In genomic region chr2:113157897-113158753, GRCh38 we compare ENCODE assay signal across 8 cellular contexts.
DNase-seq lines count a peak whose midpoint lies in the region; ATAC-seq and TF ChIP-seq lines count a peak whose summit lies in the region.

No MANE protein-coding gene starts in this region.

- H3K27ac ChIP-seq in DND-41 (ENCODE audit: low read length): peak overlapping the region; percentile 40

- H2AFZ ChIP-seq in DND-41 (ENCODE audit: low read depth, low read length): peak overlapping the region; percentile 93

- H3K4me3 ChIP-seq in DND-41 (ENCODE audit: low read depth in 1 of 2, low read length in 2 of 2) (peak overlapping the region; percentile 19 to 75; a peak in 3 of 4 replicates), LNCaP clone FGC (ENCODE audit: low read depth, low read length) (peak overlapping the region; percentile 73)

- H3K36me3 Mint-ChIP-seq in dendritic cell treated with granulocyte-macrophage colony-stimulating factor and Interleukin-4, amounts not matched to agents 40 ng/mL and 50 ng/mL, for 4 days (ENCODE audit: low read depth): no peaks in the 10 kb centered on the region
- H3K36me3 Mint-ChIP-seq in nephron progenitor cell (ENCODE audit: low read depth): no peaks in the 10 kb centered on the region

- H3K4me3 Mint-ChIP-seq in dendritic cell treated with granulocyte-macrophage colony-stimulating factor and Interleukin-4, amounts not matched to agents 40 ng/mL and 50 ng/mL, for 4 days: peak overlapping the region; percentile 75
- H3K4me3 Mint-ChIP-seq in nephron progenitor cell: peak overlapping the region; percentile 82

- no peak for ATAC-seq in DND-41 (ENCODE audit: insufficient read depth, low read depth)

- peaks cover 22% of the 10 kb centered on the region for H3K27me3 Mint-ChIP-seq in dendritic cell treated with granulocyte-macrophage colony-stimulating factor and Interleukin-4, amounts not matched to agents 40 ng/mL and 50 ng/mL, for 4 days
- peaks cover 39% of the 10 kb centered on the region for H3K27me3 Mint-ChIP-seq in nephron progenitor cell (ENCODE audit: low read depth, poor library complexity)

- peaks cover 19% of the 10 kb centered on the region for H3K4me1 ChIP-seq in DND-41 (ENCODE audit: insufficient read depth, low read length)

- peaks cover 9% of the 10 kb centered on the region for H3K4me1 Mint-ChIP-seq in dendritic cell treated with granulocyte-macrophage colony-stimulating factor and Interleukin-4, amounts not matched to agents 40 ng/mL and 50 ng/mL, for 4 days (ENCODE audit: low read depth)
- H3K4me1 Mint-ChIP-seq in nephron progenitor cell: peaks cover 13% of the 10 kb centered on the region

- peaks cover 3% of the 10 kb centered on the region; the same call in 1 of the 2 replicates for H3K79me2 ChIP-seq in DND-41 (ENCODE audit: insufficient read depth, low read length)

- H3K27me3 ChIP-seq in DND-41 (ENCODE audit: insufficient read depth, low read length, poor library complexity): peaks cover 3% of the 10 kb centered on the region

- H3K9ac ChIP-seq in DND-41 (ENCODE audit: low read depth, low read length): peak overlapping the region; percentile 77

- no peak for DNase-seq in DND-41
- no peak for DNase-seq in LNCaP clone FGC (ENCODE audit: low read depth)
- no peak for DNase-seq in nephron progenitor cell
- DNase-seq in NCI-H1092 treated with DMSO at 0.1 percent for 48 hours (lab: John Stamatoyannopoulos, UW): no peak
- no peak for DNase-seq in glomerular visceral epithelial cell (ENCODE audit: extremely low spot score)
- DNase-seq in activated effector memory CD4-positive, alpha-beta T cell treated with anti-CD3 and anti-CD28 coated beads, Interleukin-2, amount 50 U/mL, for 16 hours: no peak
- DNase-seq in NCI-H446 treated with DMSO at 0.1 percent for 48 hours (lab: John Stamatoyannopoulos, UW): no peak

- H3K27ac Mint-ChIP-seq in dendritic cell treated with granulocyte-macrophage colony-stimulating factor and Interleukin-4, amounts not matched to agents 40 ng/mL and 50 ng/mL, for 4 days: no peak overlapping the region
- no peak overlapping the region for H3K27ac Mint-ChIP-seq in nephron progenitor cell

- no peaks in the 10 kb centered on the region for H3K36me3 ChIP-seq in DND-41 (ENCODE audit: insufficient read depth, low read length)

- no peaks in the 10 kb centered on the region for H3K9me3 Mint-ChIP-seq in dendritic cell treated with granulocyte-macrophage colony-stimulating factor and Interleukin-4, amounts not matched to agents 40 ng/mL and 50 ng/mL, for 4 days
- no peaks in the 10 kb centered on the region for H3K9me3 Mint-ChIP-seq in nephron progenitor cell

- peak overlapping the region; percentile 75 for H3K4me2 ChIP-seq in DND-41 (ENCODE audit: insufficient read depth, low read length)

- intact Hi-C loops in dendritic cell treated with granulocyte-macrophage colony-stimulating factor and Interleukin-4, amounts not matched to agents 40 ng/mL and 50 ng/mL, for 4 days (cut with micrococcal nuclease): no loop called here

- no peaks in the 10 kb centered on the region for H3K9me3 ChIP-seq in DND-41 (ENCODE audit: insufficient read depth, low read length, severe bottlenecking)

- no peaks in the 10 kb centered on the region for H4K20me1 ChIP-seq in DND-41 (ENCODE audit: insufficient read depth, low read length)

- no peak for TF ChIP-seq CTCF in DND-41 (IDR thresholded peaks at IDR 0.05; ENCODE audit: borderline replicate concordance, extremely low read depth, low read length, poor library complexity, severe bottlenecking)
- no peak for TF ChIP-seq CTCF in LNCaP clone FGC (IDR thresholded peaks at IDR 0.05; ENCODE audit: control insufficient read depth, extremely low read depth, insufficient read depth)
- no peak for TF ChIP-seq CTCF in nephron progenitor cell (IDR thresholded peaks at IDR 0.05)
